Comparison of ENCODE assay signal across 29 cellular contexts in genomic region chr16:3212567-3212966, GRCh38. TPM values are rescaled to one million over a fixed set of nuclear protein-coding genes. Genes with fewer than 3 reads are reported as not detected.
DNase-seq lines count a peak whose midpoint lies in the region; ATAC-seq and FAIRE-seq lines count a peak whose summit lies in the region.
"Had no signal": no experiment of that assay in that cellular context is flagged by ENCODE, and none has a peak within 500 bp of the region (broad histone marks: within the 10 kb centered on the region; RNA-seq: fewer than 3 reads in every experiment).

No MANE protein-coding gene starts in this region.

- H3K27me3 ChIP-seq in naive thymus-derived CD4-positive, alpha-beta T cell (ENCODE audit: control insufficient read depth in 2 of 2, insufficient read depth in 2 of 2, low read length in 2 of 2), result no peaks in the 10 kb centered on the region
- peaks cover 0 to 2% of the 10 kb centered on the region in 2 donors for H3K27me3 ChIP-seq in small intestine (ENCODE audit: control insufficient read depth in 2 of 2, insufficient read depth in 2 of 2, low read length in 2 of 2)

- H3K9me3 ChIP-seq in naive thymus-derived CD4-positive, alpha-beta T cell (ENCODE audit: control insufficient read depth in 2 of 3, low read length in 3 of 3), result peaks cover 0 to 8% (median 0%) of the 10 kb centered on the region in 3 experiments
- H3K9me3 ChIP-seq in small intestine (ENCODE audit: control insufficient read depth, low read depth), result no peaks in the 10 kb centered on the region
- H3K9me3 ChIP-seq: Caco-2 had no signal

- H3K4me3 Mint-ChIP-seq in activated CD4-positive, alpha-beta T cell treated with anti-CD3 and anti-CD28 coated beads, Interleukin-2, amount 10 ng/mL, durations not matched to agents 24 days and 14 days, result no peak overlapping the region
- no peak overlapping the region for H3K4me3 Mint-ChIP-seq in activated naive CD4-positive, alpha-beta T cell treated with anti-CD3 and anti-CD28 coated beads, Interleukin-2, amount 50 U/mL, for 24 hours
- peak overlapping the region in 3 of 10 donors; percentile 14 to 45 (median 41) for H3K4me3 Mint-ChIP-seq in naive thymus-derived CD4-positive, alpha-beta T cell
- H3K4me3 Mint-ChIP-seq: IgD-negative memory B cell had no signal

- no peak for ATAC-seq in naive thymus-derived CD4-positive, alpha-beta T cell
- ATAC-seq: HCT116 had no signal

- H3K4me3 ChIP-seq in naive thymus-derived CD4-positive, alpha-beta T cell (ENCODE audit: low read length), result no peak overlapping the region
- H3K4me3 ChIP-seq in small intestine (ENCODE audit: low read depth in 1 of 2, low read length in 2 of 2), result no peak overlapping the region

- CTCF ChIA-PET in naive thymus-derived CD4-positive, alpha-beta T cell (lab: Charles Lee), result no interaction called here

- FAIRE-seq in small intestine (lab: Jason Lieb, UNC), result no peak
- FAIRE-seq: GM12891 had no signal

- no peaks in the 10 kb centered on the region for H3K27me3 Mint-ChIP-seq in activated CD4-positive, alpha-beta T cell treated with anti-CD3 and anti-CD28 coated beads, Interleukin-2, amount 10 ng/mL, durations not matched to agents 24 days and 14 days
- no peaks in the 10 kb centered on the region for H3K27me3 Mint-ChIP-seq in activated naive CD4-positive, alpha-beta T cell treated with anti-CD3 and anti-CD28 coated beads, Interleukin-2, amount 50 U/mL, for 24 hours
- H3K27me3 Mint-ChIP-seq in naive thymus-derived CD4-positive, alpha-beta T cell, result no peaks in the 10 kb centered on the region

- intact Hi-C loops in activated CD4-positive, alpha-beta T cell treated with anti-CD3 and anti-CD28 coated beads, Interleukin-2, amount 10 ng/mL, durations not matched to agents 24 days and 14 days (cut with micrococcal nuclease), result loop anchor here (10.0 kb wide), 1 partner anchor 52 kb away; no protein-coding TSS in a partner anchor
- intact Hi-C loops in naive thymus-derived CD4-positive, alpha-beta T cell (cut with micrococcal nuclease), result no loop called here

- no peak for DNase-seq in activated CD4-positive, alpha-beta T cell treated with anti-CD3 and anti-CD28 coated beads, Interleukin-2, amount 10 ng/mL, durations not matched to agents 24 days and 14 days
- DNase-seq in activated CD4-positive, alpha-beta T cell treated with anti-CD3 and anti-CD28 coated beads, Interleukin-2, amount 50 U/mL, for 48 hours, result no peak
- no peak for DNase-seq in activated naive CD4-positive, alpha-beta T cell treated with Interleukin-2 at 50 U/mL for 16 hours
- DNase-seq in naive thymus-derived CD4-positive, alpha-beta T cell, result no peak
- no peak for DNase-seq in small intestine
- DNase-seq in NOMO-1 treated with DMSO at 0.1 percent for 48 hours (lab: John Stamatoyannopoulos, UW; ENCODE audit: unreplicated experiment), result no peak
- no peak for DNase-seq in DMS53 (lab: John Stamatoyannopoulos, UW)
- DNase-seq: Caco-2; DMS79 treated with DMSO at 0.1 percent for 48 hours; GF-D8; NCI-H1048; NCI-H1417; NCI-H1694; NCI-H2029 treated with DMSO at 0.1 percent for 48 hours; NCI-H446 treated with DMSO at 0.1 percent for 48 hours; NCI-H526; NCI-H82; NK-92 treated with Interleukin-12 subunit alpha and Interleukin-12 subunit beta, amount 100 ng/mL, for 24 hours; SHP77 had no signal

- peak overlapping the region; percentile 32 for H3K27ac Mint-ChIP-seq in activated CD4-positive, alpha-beta T cell treated with anti-CD3 and anti-CD28 coated beads, Interleukin-2, amount 10 ng/mL, durations not matched to agents 24 days and 14 days
- peak overlapping the region; percentile 43 for H3K27ac Mint-ChIP-seq in activated naive CD4-positive, alpha-beta T cell treated with anti-CD3 and anti-CD28 coated beads, Interleukin-2, amount 50 U/mL, for 24 hours
- peak overlapping the region in 8 of 9 donors; percentile 73 to 95 (median 77) for H3K27ac Mint-ChIP-seq in naive thymus-derived CD4-positive, alpha-beta T cell

- H3K27ac ChIP-seq in naive thymus-derived CD4-positive, alpha-beta T cell (ENCODE audit: low read depth, low read length), result no peak overlapping the region
- no peak overlapping the region for H3K27ac ChIP-seq in small intestine (ENCODE audit: low read depth in 1 of 2, low read length in 1 of 2)
- H3K27ac ChIP-seq: HL-60, RWPE1 had no signal

- peaks cover 36% of the 10 kb centered on the region for H3K36me3 Mint-ChIP-seq in activated CD4-positive, alpha-beta T cell treated with anti-CD3 and anti-CD28 coated beads, Interleukin-2, amount 10 ng/mL, durations not matched to agents 24 days and 14 days (ENCODE audit: low read depth)
- H3K36me3 Mint-ChIP-seq in activated naive CD4-positive, alpha-beta T cell treated with anti-CD3 and anti-CD28 coated beads, Interleukin-2, amount 50 U/mL, for 24 hours, result peaks cover 5% of the 10 kb centered on the region
- peaks cover 9 to 51% (median 14%) of the 10 kb centered on the region in 5 donors for H3K36me3 Mint-ChIP-seq in naive thymus-derived CD4-positive, alpha-beta T cell
- H3K36me3 Mint-ChIP-seq: IgD-negative memory B cell had no signal

- WGBS in small intestine, 3 donors, result 35 to 81% (median 52%) methylated on average over 1 of the region's 1 CpG

- no peaks in the 10 kb centered on the region for H3K36me3 ChIP-seq in naive thymus-derived CD4-positive, alpha-beta T cell (ENCODE audit: control insufficient read depth in 2 of 3, insufficient read depth in 3 of 3, low read length in 3 of 3)
- H3K36me3 ChIP-seq in small intestine (ENCODE audit: control insufficient read depth in 2 of 2, insufficient read depth in 2 of 2, low read length in 2 of 2), result no peaks in the 10 kb centered on the region

- peaks cover 35% of the 10 kb centered on the region for H3K9me3 Mint-ChIP-seq in activated CD4-positive, alpha-beta T cell treated with anti-CD3 and anti-CD28 coated beads, Interleukin-2, amount 10 ng/mL, durations not matched to agents 24 days and 14 days
- H3K9me3 Mint-ChIP-seq in activated naive CD4-positive, alpha-beta T cell treated with anti-CD3 and anti-CD28 coated beads, Interleukin-2, amount 50 U/mL, for 24 hours, result peaks cover 6% of the 10 kb centered on the region
- peaks cover 10 to 54% (median 37%) of the 10 kb centered on the region in 11 donors for H3K9me3 Mint-ChIP-seq in naive thymus-derived CD4-positive, alpha-beta T cell

- peaks cover 25% of the 10 kb centered on the region for H3K4me1 Mint-ChIP-seq in activated CD4-positive, alpha-beta T cell treated with anti-CD3 and anti-CD28 coated beads, Interleukin-2, amount 10 ng/mL, durations not matched to agents 24 days and 14 days
- H3K4me1 Mint-ChIP-seq in activated naive CD4-positive, alpha-beta T cell treated with anti-CD3 and anti-CD28 coated beads, Interleukin-2, amount 50 U/mL, for 24 hours, result peaks cover 45% of the 10 kb centered on the region
- peaks cover 29 to 48% (median 39%) of the 10 kb centered on the region in 7 donors for H3K4me1 Mint-ChIP-seq in naive thymus-derived CD4-positive, alpha-beta T cell

- H3K4me1 ChIP-seq in naive thymus-derived CD4-positive, alpha-beta T cell (ENCODE audit: control insufficient read depth in 2 of 2, insufficient read depth in 2 of 2, low read length in 2 of 2), result peaks cover 24 to 30% of the 10 kb centered on the region in 2 donors
- no peaks in the 10 kb centered on the region for H3K4me1 ChIP-seq in small intestine (ENCODE audit: control insufficient read depth in 2 of 2, insufficient read depth in 1 of 2, low read depth in 1 of 2, low read length in 1 of 2)
- H3K4me1 ChIP-seq: Caco-2 had no signal

- POLR2A ChIA-PET in naive thymus-derived CD4-positive, alpha-beta T cell (lab: Charles Lee), result interaction anchor here (0.8 to 1.3 kb wide), 2 partner anchors 14 to 22 kb away, joined by 3 read pairs; no protein-coding TSS in a partner anchor

RNA-seq across cellular contexts. Expression of gene ZNF200, which starts 22.4 kb away (rescaled TPM):
- total RNA-seq in activated CD4-positive, alpha-beta T cell treated with anti-CD3 and anti-CD28 coated beads, Interleukin-2, amount 10 ng/mL, durations not matched to agents 24 days and 14 days, result 13.1 and 13.4 TPM in 2 replicates
- 10 to 100 TPM in 3 of 5 experiments, 1 to 10 TPM in 2; 4.8 to 33.3 (median 16.6) TPM for total RNA-seq in naive thymus-derived CD4-positive, alpha-beta T cell
- 10 to 100 TPM; 12.3 to 20.2 TPM for polyA plus RNA-seq in naive thymus-derived CD4-positive, alpha-beta T cell
- polyA plus RNA-seq in small intestine, result 1 to 10 TPM; 3.8 to 5.4 (median 4.3) TPM

RNA-seq across cellular contexts. Expression of gene OR1F1, which starts 24.6 kb away (rescaled TPM):
- total RNA-seq in activated CD4-positive, alpha-beta T cell treated with anti-CD3 and anti-CD28 coated beads, Interleukin-2, amount 10 ng/mL, durations not matched to agents 24 days and 14 days, result not detected in 2 replicates
- under 1 TPM in 2 of 5 experiments, not detected in 3; 0.38 to 0.41 TPM for total RNA-seq in naive thymus-derived CD4-positive, alpha-beta T cell
- polyA plus RNA-seq in naive thymus-derived CD4-positive, alpha-beta T cell, result under 1 TPM in 1 of 2 donors, not detected in 1; 0.35 TPM
- not detected for polyA plus RNA-seq in small intestine
- total RNA-seq: A172, Caco-2 had no signal
- polyA plus RNA-seq: IgD-negative memory B cell had no signal

RNA-seq across cellular contexts. Expression of gene MEFV, which starts 43.9 kb away (rescaled TPM):
- total RNA-seq in activated CD4-positive, alpha-beta T cell treated with anti-CD3 and anti-CD28 coated beads, Interleukin-2, amount 10 ng/mL, durations not matched to agents 24 days and 14 days, result not detected in 2 replicates
- 10 to 100 TPM in 1 of 5 experiments, 1 to 10 TPM in 1, under 1 TPM in 2, not detected in 1; 0.38 to 38.1 (median 2.4) TPM for total RNA-seq in naive thymus-derived CD4-positive, alpha-beta T cell
- polyA plus RNA-seq in naive thymus-derived CD4-positive, alpha-beta T cell, result under 1 TPM in 1 of 2 donors, not detected in 1; 0.18 TPM
- under 1 TPM in 1 of 3 donors, not detected in 2; 0.58 TPM for polyA plus RNA-seq in small intestine
- total RNA-seq: Caco-2, H4, SK-MEL-5 had no signal
- polyA plus RNA-seq: BJ, IgD-negative memory B cell had no signal
